1 cellular context compared by ENCODE assay signal in genomic region chr1:116504308-116505156, GRCh38.
TF ChIP-seq lines count a peak whose summit lies in the region.

No MANE protein-coding gene starts in this region.

TF ChIP-seq in K562, 482 proteins besides CTCF, POLR2A, EP300 and RAD21 (continued from another document and continues in another):
- 0 out of 2 replicates have a peak, but pooled peaks have one; percentile 71 for TF ChIP-seq THRB (CRISPR knock-in tag; conservative IDR thresholded peaks at IDR 0.05)
- TF ChIP-seq, protein P1, sequence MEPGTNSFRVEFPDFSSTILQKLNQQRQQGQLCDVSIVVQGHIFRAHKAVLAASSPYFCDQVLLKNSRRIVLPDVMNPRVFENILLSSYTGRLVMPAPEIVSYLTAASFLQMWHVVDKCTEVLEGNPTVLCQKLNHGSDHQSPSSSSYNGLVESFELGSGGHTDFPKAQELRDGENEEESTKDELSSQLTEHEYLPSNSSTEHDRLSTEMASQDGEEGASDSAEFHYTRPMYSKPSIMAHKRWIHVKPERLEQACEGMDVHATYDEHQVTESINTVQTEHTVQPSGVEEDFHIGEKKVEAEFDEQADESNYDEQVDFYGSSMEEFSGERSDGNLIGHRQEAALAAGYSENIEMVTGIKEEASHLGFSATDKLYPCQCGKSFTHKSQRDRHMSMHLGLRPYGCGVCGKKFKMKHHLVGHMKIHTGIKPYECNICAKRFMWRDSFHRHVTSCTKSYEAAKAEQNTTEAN (CRISPR knock-in tag; IDR thresholded peaks at IDR 0.05): 0 out of 2 replicates have a peak, but pooled peaks have one; percentile 31
- TF ChIP-seq PCBP2 (IDR thresholded peaks at IDR 0.05; ENCODE audit: low read depth, low read length, poor library complexity, severe bottlenecking): no peak
- TF ChIP-seq SMARCA4 (IDR thresholded peaks at IDR 0.05): peak; percentile 96
- peak; percentile 50 for TF ChIP-seq SAP30 (IDR thresholded peaks at IDR 0.05; ENCODE audit: borderline replicate concordance, insufficient read depth, low read depth, low read length, poor library complexity, severe bottlenecking)
- TF ChIP-seq NBN (IDR thresholded peaks at IDR 0.05; ENCODE audit: low read depth): 0 out of 2 replicates have a peak, but pooled peaks have one; percentile 84
- TF ChIP-seq PTTG1 (tag; IDR thresholded peaks at IDR 0.05; ENCODE audit: low read depth): 0 out of 2 replicates have a peak, but pooled peaks have one; percentile 11
- no peak for TF ChIP-seq ZNF764 (CRISPR knock-in tag; IDR thresholded peaks at IDR 0.05; ENCODE audit: low read depth)
- TF ChIP-seq DDX20 (tag; IDR thresholded peaks at IDR 0.05; ENCODE audit: low read depth): no peak
- no peak for TF ChIP-seq ATF1 (CRISPR knock-in tag; IDR thresholded peaks at IDR 0.05)
- peak; percentile 90 for TF ChIP-seq ATF1 (tag; IDR thresholded peaks at IDR 0.05)
- TF ChIP-seq DMBX1 (CRISPR knock-in tag; IDR thresholded peaks at IDR 0.05; ENCODE audit: borderline replicate concordance): peak; percentile 75
- peak; percentile 4; the same call in 1 of the 2 replicates for TF ChIP-seq ZNF766 (CRISPR knock-in tag; conservative IDR thresholded peaks at IDR 0.05)
- TF ChIP-seq, protein P2, sequence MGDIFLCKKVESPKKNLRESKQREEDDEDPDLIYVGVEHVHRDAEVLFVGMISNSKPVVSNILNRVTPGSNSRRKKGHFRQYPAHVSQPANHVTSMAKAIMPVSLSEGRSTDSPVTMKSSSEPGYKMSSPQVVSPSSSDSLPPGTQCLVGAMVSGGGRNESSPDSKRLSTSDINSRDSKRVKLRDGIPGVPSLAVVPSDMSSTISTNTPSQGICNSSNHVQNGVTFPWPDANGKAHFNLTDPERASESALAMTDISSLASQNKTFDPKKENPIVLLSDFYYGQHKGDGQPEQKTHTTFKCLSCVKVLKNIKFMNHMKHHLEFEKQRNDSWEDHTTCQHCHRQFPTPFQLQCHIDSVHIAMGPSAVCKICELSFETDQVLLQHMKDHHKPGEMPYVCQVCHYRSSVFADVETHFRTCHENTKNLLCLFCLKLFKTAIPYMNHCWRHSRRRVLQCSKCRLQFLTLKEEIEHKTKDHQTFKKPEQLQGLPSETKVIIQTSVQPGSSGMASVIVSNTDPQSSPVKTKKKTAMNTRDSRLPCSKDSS (IDR thresholded peaks at IDR 0.05; ENCODE audit: low read depth, partially characterized antibody): no peak
- TF ChIP-seq HOXB6 (CRISPR knock-in tag; IDR thresholded peaks at IDR 0.05; ENCODE audit: borderline replicate concordance): no peak
- TF ChIP-seq, protein P3, sequence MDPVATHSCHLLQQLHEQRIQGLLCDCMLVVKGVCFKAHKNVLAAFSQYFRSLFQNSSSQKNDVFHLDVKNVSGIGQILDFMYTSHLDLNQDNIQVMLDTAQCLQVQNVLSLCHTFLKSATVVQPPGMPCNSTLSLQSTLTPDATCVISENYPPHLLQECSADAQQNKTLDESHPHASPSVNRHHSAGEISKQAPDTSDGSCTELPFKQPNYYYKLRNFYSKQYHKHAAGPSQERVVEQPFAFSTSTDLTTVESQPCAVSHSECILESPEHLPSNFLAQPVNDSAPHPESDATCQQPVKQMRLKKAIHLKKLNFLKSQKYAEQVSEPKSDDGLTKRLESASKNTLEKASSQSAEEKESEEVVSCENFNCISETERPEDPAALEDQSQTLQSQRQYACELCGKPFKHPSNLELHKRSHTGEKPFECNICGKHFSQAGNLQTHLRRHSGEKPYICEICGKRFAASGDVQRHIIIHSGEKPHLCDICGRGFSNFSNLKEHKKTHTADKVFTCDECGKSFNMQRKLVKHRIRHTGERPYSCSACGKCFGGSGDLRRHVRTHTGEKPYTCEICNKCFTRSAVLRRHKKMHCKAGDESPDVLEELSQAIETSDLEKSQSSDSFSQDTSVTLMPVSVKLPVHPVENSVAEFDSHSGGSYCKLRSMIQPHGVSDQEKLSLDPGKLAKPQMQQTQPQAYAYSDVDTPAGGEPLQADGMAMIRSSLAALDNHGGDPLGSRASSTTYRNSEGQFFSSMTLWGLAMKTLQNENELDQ (CRISPR knock-in tag; IDR thresholded peaks at IDR 0.05; ENCODE audit: borderline replicate concordance): no peak
- peak; percentile 95 for TF ChIP-seq SMARCE1 (IDR thresholded peaks at IDR 0.05)
- peak; percentile 15 to 76 for TF ChIP-seq MAZ (CRISPR knock-in tag; conservative IDR thresholded peaks at IDR 0.05 in 1 of 2, IDR thresholded peaks at IDR 0.05 in 1 of 2)
- peak; percentile 42 for TF ChIP-seq MEF2D (tag; conservative IDR thresholded peaks at IDR 0.05; ENCODE audit: low read depth)
- TF ChIP-seq BRF2 (IDR thresholded peaks at IDR 0.05; ENCODE audit: borderline replicate concordance, insufficient read depth, insufficient read length): no peak
- TF ChIP-seq HDAC2 (IDR thresholded peaks at IDR 0.05): peak; percentile 97
- TF ChIP-seq SMARCA5 (IDR thresholded peaks at IDR 0.05): peak; percentile 68; the same call in 1 of the 2 replicates
- TF ChIP-seq JUN (IDR thresholded peaks at IDR 0.05; ENCODE audit: borderline replicate concordance, low read depth, low read length): peak; percentile 98
- peak; percentile 98 for TF ChIP-seq JUN (CRISPR knock-in tag; IDR thresholded peaks at IDR 0.05; ENCODE audit: borderline replicate concordance)
- TF ChIP-seq CBX5 (IDR thresholded peaks at IDR 0.05; ENCODE audit: borderline replicate concordance, low read depth): no peak
- TF ChIP-seq TARDBP (IDR thresholded peaks at IDR 0.05): no peak
- TF ChIP-seq, protein P4, sequence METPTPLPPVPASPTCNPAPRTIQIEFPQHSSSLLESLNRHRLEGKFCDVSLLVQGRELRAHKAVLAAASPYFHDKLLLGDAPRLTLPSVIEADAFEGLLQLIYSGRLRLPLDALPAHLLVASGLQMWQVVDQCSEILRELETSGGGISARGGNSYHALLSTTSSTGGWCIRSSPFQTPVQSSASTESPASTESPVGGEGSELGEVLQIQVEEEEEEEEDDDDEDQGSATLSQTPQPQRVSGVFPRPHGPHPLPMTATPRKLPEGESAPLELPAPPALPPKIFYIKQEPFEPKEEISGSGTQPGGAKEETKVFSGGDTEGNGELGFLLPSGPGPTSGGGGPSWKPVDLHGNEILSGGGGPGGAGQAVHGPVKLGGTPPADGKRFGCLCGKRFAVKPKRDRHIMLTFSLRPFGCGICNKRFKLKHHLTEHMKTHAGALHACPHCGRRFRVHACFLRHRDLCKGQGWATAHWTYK (CRISPR knock-in tag; IDR thresholded peaks at IDR 0.05): peak; percentile 30; the same call in 1 of the 2 replicates
- TF ChIP-seq MXI1 (IDR thresholded peaks at IDR 0.05; ENCODE audit: low read depth, low read length): no peak
- peak; percentile 19; the same call in 1 of the 2 replicates for TF ChIP-seq ARID3A (IDR thresholded peaks at IDR 0.05; ENCODE audit: borderline replicate concordance, low read depth, low read length)
- TF ChIP-seq, protein P5, sequence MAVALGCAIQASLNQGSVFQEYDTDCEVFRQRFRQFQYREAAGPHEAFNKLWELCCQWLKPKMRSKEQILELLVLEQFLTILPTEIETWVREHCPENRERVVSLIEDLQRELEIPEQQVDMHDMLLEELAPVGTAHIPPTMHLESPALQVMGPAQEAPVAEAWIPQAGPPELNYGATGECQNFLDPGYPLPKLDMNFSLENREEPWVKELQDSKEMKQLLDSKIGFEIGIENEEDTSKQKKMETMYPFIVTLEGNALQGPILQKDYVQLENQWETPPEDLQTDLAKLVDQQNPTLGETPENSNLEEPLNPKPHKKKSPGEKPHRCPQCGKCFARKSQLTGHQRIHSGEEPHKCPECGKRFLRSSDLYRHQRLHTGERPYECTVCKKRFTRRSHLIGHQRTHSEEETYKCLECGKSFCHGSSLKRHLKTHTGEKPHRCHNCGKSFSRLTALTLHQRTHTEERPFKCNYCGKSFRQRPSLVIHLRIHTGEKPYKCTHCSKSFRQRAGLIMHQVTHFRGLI (CRISPR knock-in tag; IDR thresholded peaks at IDR 0.05): peak; percentile 79; the same call in 1 of the 2 replicates
- peak; percentile 93 for TF ChIP-seq RBM25 (IDR thresholded peaks at IDR 0.05; ENCODE audit: low read depth, low read length, severe bottlenecking)
- peak; percentile 93 for TF ChIP-seq LCOR (CRISPR knock-in tag; IDR thresholded peaks at IDR 0.05)
- TF ChIP-seq POLR2B (IDR thresholded peaks at IDR 0.05; ENCODE audit: low read depth, partially characterized antibody): peak; percentile 59
- peak; percentile 73; the same call in 1 of the 2 replicates for TF ChIP-seq ETS1 (conservative IDR thresholded peaks at IDR 0.05; ENCODE audit: control insufficient read depth, low read depth, low read length)
- peak; percentile 78 for TF ChIP-seq SPI1 (IDR thresholded peaks at IDR 0.05; ENCODE audit: borderline replicate concordance, low read depth, low read length)
- TF ChIP-seq ZBTB17 (CRISPR knock-in tag; IDR thresholded peaks at IDR 0.05): peak; percentile 78; the same call in 1 of the 2 replicates
- peak; percentile 14; the same call in 1 of the 2 replicates for TF ChIP-seq MIER1 (IDR thresholded peaks at IDR 0.05; ENCODE audit: low read depth)
- no peak for TF ChIP-seq ZBTB26 (CRISPR knock-in tag; IDR thresholded peaks at IDR 0.05)
- peak; percentile 26 for TF ChIP-seq PRDM10 (IDR thresholded peaks at IDR 0.05; ENCODE audit: partially characterized antibody)
- TF ChIP-seq ARNT (IDR thresholded peaks at IDR 0.05): peak; percentile 64 to 66; a peak in 1 of 4 replicates
- TF ChIP-seq NFIX (CRISPR knock-in tag; IDR thresholded peaks at IDR 0.05; ENCODE audit: low read depth): no peak
- no peak for TF ChIP-seq WHSC1 (IDR thresholded peaks at IDR 0.05; ENCODE audit: low read length)
- TF ChIP-seq ZBTB7A (IDR thresholded peaks at IDR 0.05; ENCODE audit: borderline replicate concordance, control insufficient read depth, low read depth, low read length): peak; percentile 70; the same call in 1 of the 2 replicates
- TF ChIP-seq MCM3 (IDR thresholded peaks at IDR 0.05): no peak
